ENCODE assay signal across 18 cellular contexts in the genomic region with DNA sequence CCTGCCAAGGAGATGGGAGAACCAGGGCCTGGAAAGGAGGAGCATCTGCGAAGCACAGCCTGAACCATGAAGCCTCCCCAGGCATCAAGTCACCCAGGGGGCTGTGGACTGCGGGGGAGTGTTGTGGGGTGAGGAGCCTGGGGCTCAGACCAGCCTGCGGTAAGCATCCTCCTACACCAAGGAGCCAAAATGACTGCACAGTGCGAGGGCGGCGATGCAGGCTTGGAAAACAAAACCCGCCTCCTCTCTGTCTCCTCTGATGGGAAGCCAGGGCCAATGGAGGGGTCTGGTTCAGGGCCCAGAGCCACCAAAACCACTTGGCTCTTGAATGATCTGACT. TPM values are rescaled to one million over a fixed set of nuclear protein-coding genes. Genes with fewer than 3 reads are reported as not detected.
DNase-seq lines count a peak whose midpoint lies in the region; ATAC-seq and TF ChIP-seq lines count a peak whose summit lies in the region.
"Had no signal": no experiment of that assay in that cellular context is flagged by ENCODE, and none has a peak within 500 bp of the region (broad histone marks: within the 10 kb centered on the region; RNA-seq: fewer than 3 reads in every experiment).

No MANE protein-coding gene starts in this region.

- H3K27ac Mint-ChIP-seq in activated CD4-positive, alpha-beta T cell treated with anti-CD3 and anti-CD28 coated beads, Interleukin-2, amount 10 ng/mL, durations not matched to agents 7 days and 5 days: peak overlapping the region; percentile 90

- POLR2A ChIA-PET in activated CD4-positive, alpha-beta T cell treated with anti-CD3 and anti-CD28 coated beads, Interleukin-2, amount 10 ng/mL, durations not matched to agents 7 days and 5 days (lab: Charles Lee): no interaction called here

- H3K36me3 Mint-ChIP-seq in activated CD4-positive, alpha-beta T cell treated with anti-CD3 and anti-CD28 coated beads, Interleukin-2, amount 10 ng/mL, durations not matched to agents 7 days and 5 days (ENCODE audit: low read depth): peaks cover 2% of the 10 kb centered on the region

- H3K27me3 Mint-ChIP-seq in activated CD4-positive, alpha-beta T cell treated with anti-CD3 and anti-CD28 coated beads, Interleukin-2, amount 10 ng/mL, durations not matched to agents 7 days and 5 days: peaks cover 8% of the 10 kb centered on the region

- TF ChIP-seq CTCF in NB4 (IDR thresholded peaks at IDR 0.05; ENCODE audit: low read depth, low read length): no peak

- CTCF ChIA-PET in activated CD4-positive, alpha-beta T cell treated with anti-CD3 and anti-CD28 coated beads, Interleukin-2, amount 10 ng/mL, durations not matched to agents 7 days and 5 days (lab: Charles Lee): interaction anchor here (2.3 kb wide), 1 partner anchor 11 kb away, joined by 7 read pairs; no protein-coding TSS in a partner anchor

- no peak for ATAC-seq in GM21576 (IDR thresholded peaks at IDR 0.05; ENCODE audit: unreplicated experiment)
- ATAC-seq: GM12878, Right ventricle myocardium inferior had no signal

- no peak overlapping the region for H3K4me3 ChIP-seq in NB4 (ENCODE audit: low read depth, low read length)
- H3K4me3 ChIP-seq: GM12878, hepatocyte had no signal

- TF ChIP-seq POLR2A in NB4 (IDR thresholded peaks at IDR 0.05; ENCODE audit: extremely low read depth, insufficient read length): no peak

- DNase-seq in NB4 (ENCODE audit: low read depth) (peak; percentile 22), occipital lobe (lab: John Stamatoyannopoulos, UW) (no peak), hepatic stellate cell (ENCODE audit: low spot score) (no peak), anterior cingulate cortex (lab: John Stamatoyannopoulos, UW) (no peak)
- no peak for DNase-seq in activated CD4-positive, alpha-beta T cell treated with anti-CD3 and anti-CD28 coated beads, Interleukin-2, amount 10 ng/mL, durations not matched to agents 7 days and 5 days
- peak; percentile 22 for DNase-seq in activated naive CD4-positive, alpha-beta T cell treated with anti-CD3 and anti-CD28 coated beads, Interleukin-2, amount 50 U/mL, for 16 hours
- DNase-seq in stimulated activated CD4-positive, alpha-beta T cell treated with anti-CD3 and anti-CD28 coated beads, Interleukin-2, amount 100 ng/mL, for 48 hours: peak; percentile 41 to 44
- DNase-seq: AML-193, cerebellar nuclear complex, Kasumi-1, kidney glomerular epithelial cell, NCI-H1417 treated with DMSO at 0.1 percent for 48 hours, NCI-H226, trophoblast cell had no signal

- peaks cover 6% of the 10 kb centered on the region for H3K9me3 Mint-ChIP-seq in activated CD4-positive, alpha-beta T cell treated with anti-CD3 and anti-CD28 coated beads, Interleukin-2, amount 10 ng/mL, durations not matched to agents 7 days and 5 days

- H3K4me1 Mint-ChIP-seq in activated CD4-positive, alpha-beta T cell treated with anti-CD3 and anti-CD28 coated beads, Interleukin-2, amount 10 ng/mL, durations not matched to agents 7 days and 5 days: peaks cover 38% of the 10 kb centered on the region

- peak overlapping the region; percentile 16 for H3K4me3 Mint-ChIP-seq in activated CD4-positive, alpha-beta T cell treated with anti-CD3 and anti-CD28 coated beads, Interleukin-2, amount 10 ng/mL, durations not matched to agents 7 days and 5 days

RNA-seq across cellular contexts. Expression of a gene that starts 18.1 kb away (rescaled TPM):
- total RNA-seq in activated CD4-positive, alpha-beta T cell treated with anti-CD3 and anti-CD28 coated beads, Interleukin-2, amount 10 ng/mL, durations not matched to agents 7 days and 5 days: 10 to 100 TPM; 34.4 TPM
- total RNA-seq in occipital lobe: 26.8 TPM

Comparison
In these comparisons a context has a peak if more than half of its experiments do, and no peak if none do; other contexts are left out.
1. DNase-seq: peak in NB4 (single experiment), activated naive CD4-positive, alpha-beta T cell treated with anti-CD3 and anti-CD28 coated beads, Interleukin-2, amount 50 U/mL, for 16 hours (single experiment) and stimulated activated CD4-positive, alpha-beta T cell treated with anti-CD3 and anti-CD28 coated beads, Interleukin-2, amount 100 ng/mL, for 48 hours (2 of 2); none in activated CD4-positive, alpha-beta T cell treated with anti-CD3 and anti-CD28 coated beads, Interleukin-2, amount 10 ng/mL, durations not matched to agents 7 days and 5 days (single experiment), occipital lobe (single experiment), hepatic stellate cell (single experiment) and anterior cingulate cortex (0 of 58).